ENCODE assay signal across 9 cellular contexts in genomic region chr19:47707135-47707925, GRCh38. TPM values are rescaled to one million over a fixed set of nuclear protein-coding genes. Genes with fewer than 3 reads are reported as not detected.
A peak's percentile ranks its signal among the peaks of the same experiment; 100 is the strongest.
DNase-seq lines count a peak whose midpoint lies in the region; ATAC-seq and TF ChIP-seq lines count a peak whose summit lies in the region.
"Had no signal": no experiment of that assay in that cellular context is flagged by ENCODE, and none has a peak within 500 bp of the region (broad histone marks: within the 10 kb centered on the region; RNA-seq: fewer than 3 reads in every experiment).

No MANE protein-coding gene starts in this region.

- WGBS in gastroesophageal sphincter (ENCODE audit: low coverage in 1 of 2), 2 donors, result 8 to 23% methylated on average over 7 to 17 of the region's 22 CpGs
- WGBS in trophoblast cell (ENCODE audit: extremely low coverage, insufficient coverage, insufficient read length), result no CpG with 5 or more reads among the region's 22 CpGs

- H3K4me1 Mint-ChIP-seq in activated T-helper 2 cell treated with anti-CD3 and anti-CD28 coated beads, Interferon-gamma antibody, Interleukin-2, Interleukin-4, amounts not matched to agents 10 μg/mL and 5 μg/mL and 100 μg/mL, durations not matched to agents 14 hours and 24 hours and 36 hours (ENCODE audit: low read depth), result no peaks in the 10 kb centered on the region

- peaks cover 3% of the 10 kb centered on the region; the same call in 1 of the 2 replicates for H3K36me3 ChIP-seq in RWPE2 (ENCODE audit: low read depth)
- peaks cover 0 to 9% of the 10 kb centered on the region in 2 donors for H3K36me3 ChIP-seq in gastroesophageal sphincter
- H3K36me3 ChIP-seq in trophoblast cell (ENCODE audit: control insufficient read depth in 1 of 2, insufficient read depth in 2 of 2, low read length in 2 of 2), result peaks cover 12% of the 10 kb centered on the region in 2 experiments
- H3K36me3 ChIP-seq in upper lobe of right lung, result peaks cover 12% of the 10 kb centered on the region

- H3K4me1 ChIP-seq in RWPE2 (ENCODE audit: insufficient read depth, poor library complexity, severe bottlenecking) (no peaks in the 10 kb centered on the region), gastroesophageal sphincter (peaks cover 0 to 23% (median 0%) of the 10 kb centered on the region in 3 donors), trophoblast cell (ENCODE audit: control insufficient read depth in 1 of 2, insufficient read depth in 2 of 2, low read length in 2 of 2) (no peaks in the 10 kb centered on the region), upper lobe of right lung (no peaks in the 10 kb centered on the region)

- DNase-seq in EL (peak; percentile 79), LNCaP clone FGC (ENCODE audit: low read depth) (peak; percentile 11), RWPE2 (ENCODE audit: low spot score) (no peak), trophoblast cell (peak; percentile 76 to 94), upper lobe of right lung (peak; percentile 85)
- peak; percentile 64 for DNase-seq in activated T-helper 2 cell treated with anti-CD3 and anti-CD28 coated beads, Interferon-gamma antibody, Interleukin-2, Interleukin-4, amounts not matched to agents 10 μg/mL and 5 μg/mL and 100 μg/mL, durations not matched to agents 14 hours and 24 hours and 36 hours (ENCODE audit: low spot score)

- no peaks in the 10 kb centered on the region for H3K27me3 ChIP-seq in RWPE2 (ENCODE audit: insufficient read depth, poor library complexity, severe bottlenecking)
- no peaks in the 10 kb centered on the region for H3K27me3 ChIP-seq in gastroesophageal sphincter
- no peaks in the 10 kb centered on the region for H3K27me3 ChIP-seq in trophoblast cell (ENCODE audit: insufficient read depth, low read length)
- H3K27me3 ChIP-seq in upper lobe of right lung, result no peaks in the 10 kb centered on the region

- H2BK5ac ChIP-seq in trophoblast cell (ENCODE audit: low read depth, low read length, poor library complexity), result no peak overlapping the region

- H3K23ac ChIP-seq in trophoblast cell (ENCODE audit: low read length), result no peak overlapping the region

- H3K27ac ChIP-seq in RWPE2 (ENCODE audit: poor library complexity, severe bottlenecking) (no peak overlapping the region), gastroesophageal sphincter (no peak overlapping the region), trophoblast cell (ENCODE audit: low read depth, low read length) (no peak overlapping the region), upper lobe of right lung (no peak overlapping the region)

- H3K27ac Mint-ChIP-seq in activated T-helper 2 cell treated with anti-CD3 and anti-CD28 coated beads, Interferon-gamma antibody, Interleukin-2, Interleukin-4, amounts not matched to agents 10 μg/mL and 5 μg/mL and 100 μg/mL, durations not matched to agents 14 hours and 24 hours and 36 hours, result no peak overlapping the region
- H3K27ac Mint-ChIP-seq: dendritic cell treated with granulocyte-macrophage colony-stimulating factor and Interleukin-4, amounts not matched to agents 40 ng/mL and 50 ng/mL, for 4 days had no signal

- H3K18ac ChIP-seq in trophoblast cell (ENCODE audit: low read length), result no peak overlapping the region

- TF ChIP-seq CTCF in LNCaP clone FGC (IDR thresholded peaks at IDR 0.05; ENCODE audit: control insufficient read depth, extremely low read depth, insufficient read depth), result peak; percentile 61
- peak; percentile 86 for TF ChIP-seq CTCF in RWPE2 (IDR thresholded peaks at IDR 0.05; ENCODE audit: poor library complexity, severe bottlenecking)
- peak in 3 of 4 experiments; percentile 85 to 92 (median 89) for TF ChIP-seq CTCF in gastroesophageal sphincter (IDR thresholded peaks at IDR 0.05)
- peak; percentile 81 for TF ChIP-seq CTCF in upper lobe of right lung (IDR thresholded peaks at IDR 0.05)

- no peak overlapping the region for H3K4ac ChIP-seq in trophoblast cell (ENCODE audit: low read depth, low read length)

- H3K14ac ChIP-seq in trophoblast cell (ENCODE audit: low read length), result no peak overlapping the region

- H4K12ac ChIP-seq in trophoblast cell (ENCODE audit: low read depth, low read length), result no peak overlapping the region

- intact Hi-C loops in activated T-helper 2 cell treated with anti-CD3 and anti-CD28 coated beads, Interferon-gamma antibody, Interleukin-2, Interleukin-4, amounts not matched to agents 10 μg/mL and 5 μg/mL and 100 μg/mL, durations not matched to agents 14 hours and 24 hours and 36 hours (cut with micrococcal nuclease), result loop anchor here (1.0 to 10.0 kb wide), 2 partner anchors 271 to 413 kb away; no protein-coding TSS in a partner anchor
- intact Hi-C loops in upper lobe of right lung (cut with DNase I), result no loop called here

- no peak overlapping the region for H4K8ac ChIP-seq in trophoblast cell (ENCODE audit: low read depth, low read length)

- no peak for TF ChIP-seq POLR2A in gastroesophageal sphincter (IDR thresholded peaks at IDR 0.05)

- no peak overlapping the region for H3K9ac ChIP-seq in trophoblast cell (ENCODE audit: low read length)

- peaks cover 9% of the 10 kb centered on the region for H3K36me3 Mint-ChIP-seq in activated T-helper 2 cell treated with anti-CD3 and anti-CD28 coated beads, Interferon-gamma antibody, Interleukin-2, Interleukin-4, amounts not matched to agents 10 μg/mL and 5 μg/mL and 100 μg/mL, durations not matched to agents 14 hours and 24 hours and 36 hours (ENCODE audit: low read depth)

- H3K4me3 Mint-ChIP-seq in activated T-helper 2 cell treated with anti-CD3 and anti-CD28 coated beads, Interferon-gamma antibody, Interleukin-2, Interleukin-4, amounts not matched to agents 10 μg/mL and 5 μg/mL and 100 μg/mL, durations not matched to agents 14 hours and 24 hours and 36 hours (ENCODE audit: low read depth), result no peak overlapping the region
- H3K4me3 Mint-ChIP-seq: dendritic cell treated with granulocyte-macrophage colony-stimulating factor and Interleukin-4, amounts not matched to agents 40 ng/mL and 50 ng/mL, for 4 days had no signal

- no peak overlapping the region for H2BK120ac ChIP-seq in trophoblast cell (ENCODE audit: insufficient read depth, low read length, poor library complexity)

- H2AK5ac ChIP-seq in trophoblast cell (ENCODE audit: low read length), result no peak overlapping the region

- peaks cover 5% of the 10 kb centered on the region for H3K27me3 Mint-ChIP-seq in activated T-helper 2 cell treated with anti-CD3 and anti-CD28 coated beads, Interferon-gamma antibody, Interleukin-2, Interleukin-4, amounts not matched to agents 10 μg/mL and 5 μg/mL and 100 μg/mL, durations not matched to agents 14 hours and 24 hours and 36 hours (ENCODE audit: low read depth)

- H3K4me3 ChIP-seq in LNCaP clone FGC (ENCODE audit: low read depth, low read length) (no peak overlapping the region), RWPE2 (ENCODE audit: severe bottlenecking) (no peak overlapping the region), gastroesophageal sphincter (no peak overlapping the region), trophoblast cell (ENCODE audit: low read depth, low read length) (no peak overlapping the region), upper lobe of right lung (no peak overlapping the region)

- ATAC-seq in RWPE2 (ENCODE audit: low read depth) (peak; percentile 92), gastroesophageal sphincter (peak; percentile 80), upper lobe of right lung (peak; percentile 96), HG03196 (IDR thresholded peaks at IDR 0.05; ENCODE audit: unreplicated experiment) (no peak)

- H3K4me2 ChIP-seq in trophoblast cell (ENCODE audit: low read length), result no peak overlapping the region

- H2BK12ac ChIP-seq in trophoblast cell (ENCODE audit: low read length), result no peak overlapping the region

- no peaks in the 10 kb centered on the region for H3K79me2 ChIP-seq in trophoblast cell (ENCODE audit: control insufficient read depth, insufficient read depth, low read length, poor library complexity)

- H3K79me1 ChIP-seq in trophoblast cell (ENCODE audit: low read length), result no peaks in the 10 kb centered on the region

- no peak overlapping the region for H2AFZ ChIP-seq in trophoblast cell (ENCODE audit: insufficient read depth, low read length, poor library complexity)

- no peak overlapping the region for H4K91ac ChIP-seq in trophoblast cell (ENCODE audit: low read depth, low read length)

- H3K9me3 Mint-ChIP-seq in activated T-helper 2 cell treated with anti-CD3 and anti-CD28 coated beads, Interferon-gamma antibody, Interleukin-2, Interleukin-4, amounts not matched to agents 10 μg/mL and 5 μg/mL and 100 μg/mL, durations not matched to agents 14 hours and 24 hours and 36 hours, result no peaks in the 10 kb centered on the region
- H3K9me3 Mint-ChIP-seq: dendritic cell treated with granulocyte-macrophage colony-stimulating factor and Interleukin-4, amounts not matched to agents 40 ng/mL and 50 ng/mL, for 4 days had no signal

- no peak for TF ChIP-seq EP300 in gastroesophageal sphincter (IDR thresholded peaks at IDR 0.05)

- H3K9me3 ChIP-seq in RWPE2 (ENCODE audit: severe bottlenecking) (no peaks in the 10 kb centered on the region), gastroesophageal sphincter (no peaks in the 10 kb centered on the region), trophoblast cell (ENCODE audit: insufficient read depth, low read depth, low read length) (no peaks in the 10 kb centered on the region), upper lobe of right lung (no peaks in the 10 kb centered on the region)

RNA-seq across cellular contexts. Expression of gene EHD2, which starts 5.9 kb away (rescaled TPM):
- 1.4 TPM in 2 replicates for total RNA-seq in activated T-helper 2 cell treated with anti-CD3 and anti-CD28 coated beads, Interferon-gamma antibody, Interleukin-2, Interleukin-4, amounts not matched to agents 10 μg/mL and 5 μg/mL and 100 μg/mL, durations not matched to agents 14 hours and 24 hours and 36 hours
- total RNA-seq in gastroesophageal sphincter (100 to 1,000 TPM; 149 to 383 (median 159) TPM), upper lobe of right lung (210 TPM)
- polyA plus RNA-seq in trophoblast cell (2013), result 47.6 and 50.3 TPM in 2 replicates

RNA-seq across cellular contexts. Expression of gene NOP53, which starts 38.0 kb away (rescaled TPM):
- total RNA-seq in activated T-helper 2 cell treated with anti-CD3 and anti-CD28 coated beads, Interferon-gamma antibody, Interleukin-2, Interleukin-4, amounts not matched to agents 10 μg/mL and 5 μg/mL and 100 μg/mL, durations not matched to agents 14 hours and 24 hours and 36 hours, result 266 and 269 TPM in 2 replicates
- total RNA-seq in gastroesophageal sphincter, result 100 to 1,000 TPM; 332 to 592 (median 362) TPM
- polyA plus RNA-seq in trophoblast cell (2013), result 244 and 253 TPM in 2 replicates
- 260 TPM for total RNA-seq in upper lobe of right lung

Comparison
In these comparisons a context has a peak if more than half of its experiments do, and no peak if none do; other contexts are left out.
1. RNA of gene EHD2, which starts 5.9 kb away (total RNA-seq): 210 TPM in upper lobe of right lung (single experiment) and 149 to 383 TPM in gastroesophageal sphincter; 1.4 TPM in activated T-helper 2 cell treated with anti-CD3 and anti-CD28 coated beads, Interferon-gamma antibody, Interleukin-2, Interleukin-4, amounts not matched to agents 10 μg/mL and 5 μg/mL and 100 μg/mL, durations not matched to agents 14 hours and 24 hours and 36 hours; every median in the first group is over 10 times any median in the second.
2. Peak in every context shown above with its lines, with median percentiles within 50 percentile points of each other: CTCF ChIP-seq.